Comparison of ENCODE assay signal across 2 cellular contexts in the genomic region with DNA sequence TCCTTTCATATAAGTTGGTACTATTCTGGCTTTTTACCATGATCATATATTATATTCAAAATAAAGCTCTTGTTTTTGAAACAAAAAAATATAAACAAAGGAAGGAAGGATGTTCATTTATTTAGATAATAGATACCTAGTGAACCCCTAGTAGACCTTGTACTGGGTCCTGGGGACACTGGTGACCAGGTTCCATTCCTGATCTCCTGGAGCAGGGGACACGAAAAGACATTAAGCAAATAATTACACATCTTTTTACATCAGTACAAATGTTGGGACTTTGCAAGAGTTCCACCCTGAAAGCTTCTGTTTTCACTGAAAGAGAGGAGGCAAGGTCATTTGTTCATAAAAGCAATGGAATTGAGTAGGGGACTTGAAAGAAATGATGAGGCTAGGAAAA.
TF ChIP-seq lines count a peak whose summit lies in the region.

No MANE protein-coding gene starts in this region.

TF ChIP-seq in liver, 16 proteins besides CTCF, POLR2A, EP300 and RAD21:
- no peak for TF ChIP-seq YY1 (IDR thresholded peaks at IDR 0.05)
- TF ChIP-seq HNF4A (conservative IDR thresholded peaks at IDR 0.05), result peak; percentile 65 to 83

TF ChIP-seq in HepG2, 621 proteins besides CTCF, POLR2A, EP300 and RAD21:
- no peak for TF ChIP-seq ZNF382 (CRISPR knock-in tag; IDR thresholded peaks at IDR 0.05; ENCODE audit: borderline replicate concordance)
- TF ChIP-seq, protein P1, sequence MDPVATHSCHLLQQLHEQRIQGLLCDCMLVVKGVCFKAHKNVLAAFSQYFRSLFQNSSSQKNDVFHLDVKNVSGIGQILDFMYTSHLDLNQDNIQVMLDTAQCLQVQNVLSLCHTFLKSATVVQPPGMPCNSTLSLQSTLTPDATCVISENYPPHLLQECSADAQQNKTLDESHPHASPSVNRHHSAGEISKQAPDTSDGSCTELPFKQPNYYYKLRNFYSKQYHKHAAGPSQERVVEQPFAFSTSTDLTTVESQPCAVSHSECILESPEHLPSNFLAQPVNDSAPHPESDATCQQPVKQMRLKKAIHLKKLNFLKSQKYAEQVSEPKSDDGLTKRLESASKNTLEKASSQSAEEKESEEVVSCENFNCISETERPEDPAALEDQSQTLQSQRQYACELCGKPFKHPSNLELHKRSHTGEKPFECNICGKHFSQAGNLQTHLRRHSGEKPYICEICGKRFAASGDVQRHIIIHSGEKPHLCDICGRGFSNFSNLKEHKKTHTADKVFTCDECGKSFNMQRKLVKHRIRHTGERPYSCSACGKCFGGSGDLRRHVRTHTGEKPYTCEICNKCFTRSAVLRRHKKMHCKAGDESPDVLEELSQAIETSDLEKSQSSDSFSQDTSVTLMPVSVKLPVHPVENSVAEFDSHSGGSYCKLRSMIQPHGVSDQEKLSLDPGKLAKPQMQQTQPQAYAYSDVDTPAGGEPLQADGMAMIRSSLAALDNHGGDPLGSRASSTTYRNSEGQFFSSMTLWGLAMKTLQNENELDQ (CRISPR knock-in tag; IDR thresholded peaks at IDR 0.05; ENCODE audit: borderline replicate concordance), result no peak
- TF ChIP-seq ISX (CRISPR knock-in tag; conservative IDR thresholded peaks at IDR 0.05), result no peak
- TF ChIP-seq ZNF260 (CRISPR knock-in tag; IDR thresholded peaks at IDR 0.05; ENCODE audit: borderline replicate concordance, low read depth), result no peak
- TF ChIP-seq ZNF781 (CRISPR knock-in tag; IDR thresholded peaks at IDR 0.05; ENCODE audit: borderline replicate concordance, not compliant biosample characterization), result no peak
- no peak for TF ChIP-seq MAF1 (CRISPR knock-in tag; IDR thresholded peaks at IDR 0.05; ENCODE audit: borderline replicate concordance)
- TF ChIP-seq MIXL1 (CRISPR knock-in tag; IDR thresholded peaks at IDR 0.05), result no peak
- TF ChIP-seq ZFP36L2 (CRISPR knock-in tag; IDR thresholded peaks at IDR 0.05), result no peak
- TF ChIP-seq ZNF83 (CRISPR knock-in tag; IDR thresholded peaks at IDR 0.05; ENCODE audit: borderline replicate concordance), result no peak
- no peak for TF ChIP-seq FOXP4 (CRISPR knock-in tag; IDR thresholded peaks at IDR 0.05)
- TF ChIP-seq, protein P2, sequence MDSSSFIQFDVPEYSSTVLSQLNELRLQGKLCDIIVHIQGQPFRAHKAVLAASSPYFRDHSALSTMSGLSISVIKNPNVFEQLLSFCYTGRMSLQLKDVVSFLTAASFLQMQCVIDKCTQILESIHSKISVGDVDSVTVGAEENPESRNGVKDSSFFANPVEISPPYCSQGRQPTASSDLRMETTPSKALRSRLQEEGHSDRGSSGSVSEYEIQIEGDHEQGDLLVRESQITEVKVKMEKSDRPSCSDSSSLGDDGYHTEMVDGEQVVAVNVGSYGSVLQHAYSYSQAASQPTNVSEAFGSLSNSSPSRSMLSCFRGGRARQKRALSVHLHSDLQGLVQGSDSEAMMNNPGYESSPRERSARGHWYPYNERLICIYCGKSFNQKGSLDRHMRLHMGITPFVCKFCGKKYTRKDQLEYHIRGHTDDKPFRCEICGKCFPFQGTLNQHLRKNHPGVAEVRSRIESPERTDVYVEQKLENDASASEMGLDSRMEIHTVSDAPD (CRISPR knock-in tag; IDR thresholded peaks at IDR 0.05), result no peak
- TF ChIP-seq CHD2 (IDR thresholded peaks at IDR 0.05; ENCODE audit: low read depth, low read length), result no peak
- TF ChIP-seq KAT7 (CRISPR knock-in tag; IDR thresholded peaks at IDR 0.05; ENCODE audit: borderline replicate concordance), result no peak
TF ChIP-seq in HepG2: peak in this region for 0.
